ENCODE assay signal across 17 cellular contexts in the genomic region with DNA sequence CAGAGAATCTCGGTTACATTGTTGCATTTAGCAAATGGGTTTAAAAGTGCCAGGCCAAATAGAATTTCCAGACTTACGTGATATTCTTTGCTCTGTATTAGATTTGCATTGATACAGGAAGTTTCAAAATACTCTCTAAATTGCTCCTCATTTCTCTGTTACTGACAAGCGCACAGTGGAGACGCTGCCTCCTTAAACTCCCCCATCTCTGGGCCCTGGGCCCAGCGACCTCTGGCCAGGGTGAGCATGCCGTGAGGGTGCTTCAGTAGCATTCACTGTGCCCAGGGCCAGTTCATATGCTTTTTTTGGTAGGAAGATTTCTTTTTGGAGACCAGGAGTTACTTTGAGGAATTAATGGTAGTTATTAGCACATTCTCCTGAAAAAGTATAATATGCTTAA. TPM values are rescaled to one million over a fixed set of nuclear protein-coding genes. Genes with fewer than 3 reads are reported as not detected.
DNase-seq lines count a peak whose midpoint lies in the region; ATAC-seq and TF ChIP-seq lines count a peak whose summit lies in the region.
"Had no signal": no experiment of that assay in that cellular context is flagged by ENCODE, and none has a peak within 500 bp of the region (broad histone marks: within the 10 kb centered on the region; RNA-seq: fewer than 3 reads in every experiment).

No MANE protein-coding gene starts in this region.

- no peaks in the 10 kb centered on the region for H3K27me3 ChIP-seq in adipocyte (replicated peaks; ENCODE audit: control insufficient read depth, insufficient read depth, low read length)
- H3K27me3 ChIP-seq: Peyer's patch had no signal

- peaks cover 16% of the 10 kb centered on the region for H3K4me1 ChIP-seq in adipocyte (ENCODE audit: control insufficient read depth, insufficient read depth, low read length)
- H3K4me1 ChIP-seq: Peyer's patch had no signal

- intact Hi-C loops in natural killer cell (cut with micrococcal nuclease) = no loop called here

- DNase-seq in natural killer cell treated with Interleukin-12 subunit alpha and Interleukin-12 subunit beta and Interleukin-15 and Interleukin-18, amount 100 ng/mL, for 72 hours (ENCODE audit: low spot score) = no peak
- DNase-seq in natural killer cell = no peak
- DNase-seq in adipocyte (ENCODE audit: low read depth) = no peak
- no peak for DNase-seq in nephron progenitor cell
- DNase-seq in stimulated activated naive CD8-positive, alpha-beta T cell treated with anti-CD3 and anti-CD28 coated beads, Interleukin-15, amount 100 ng/mL, for 72 hours = no peak
- no peak for DNase-seq in activated gamma-delta T cell (lab: John Stamatoyannopoulos, UW)
- DNase-seq: DMS53, H9, NCI-H1417 treated with DMSO at 0.1 percent for 48 hours, NCI-H2029, NCI-H2171 treated with DMSO at 0.1 percent for 48 hours, NCI-H774, Peyer's patch, SHP77, SK-N-SH had no signal

- no peaks in the 10 kb centered on the region for H3K36me3 Mint-ChIP-seq in natural killer cell treated with Interleukin-12 subunit alpha and Interleukin-12 subunit beta and Interleukin-15 and Interleukin-18, amount 100 ng/mL, for 72 hours
- no peaks in the 10 kb centered on the region for H3K36me3 Mint-ChIP-seq in natural killer cell
- peaks cover 14% of the 10 kb centered on the region for H3K36me3 Mint-ChIP-seq in nephron progenitor cell (ENCODE audit: low read depth)

- no peak overlapping the region for H3K4me3 Mint-ChIP-seq in natural killer cell treated with Interleukin-12 subunit alpha and Interleukin-12 subunit beta and Interleukin-15 and Interleukin-18, amount 100 ng/mL, for 72 hours
- H3K4me3 Mint-ChIP-seq in natural killer cell (no peak overlapping the region), nephron progenitor cell (no peak overlapping the region)
- H3K4me3 Mint-ChIP-seq in stimulated activated naive CD8-positive, alpha-beta T cell treated with anti-CD3 and anti-CD28 coated beads, Interleukin-15, amount 100 ng/mL, for 72 hours = no peak overlapping the region
- H3K4me3 Mint-ChIP-seq: H9 had no signal

- no peaks in the 10 kb centered on the region for H3K27me3 Mint-ChIP-seq in natural killer cell treated with Interleukin-12 subunit alpha and Interleukin-12 subunit beta and Interleukin-15 and Interleukin-18, amount 100 ng/mL, for 72 hours
- H3K27me3 Mint-ChIP-seq in natural killer cell (ENCODE audit: low read depth in 2 of 2) (no peaks in the 10 kb centered on the region), nephron progenitor cell (ENCODE audit: low read depth, poor library complexity) (no peaks in the 10 kb centered on the region)
- no peaks in the 10 kb centered on the region for H3K27me3 Mint-ChIP-seq in stimulated activated naive CD8-positive, alpha-beta T cell treated with anti-CD3 and anti-CD28 coated beads, Interleukin-15, amount 100 ng/mL, for 72 hours

- H3K4me1 Mint-ChIP-seq in natural killer cell treated with Interleukin-12 subunit alpha and Interleukin-12 subunit beta and Interleukin-15 and Interleukin-18, amount 100 ng/mL, for 72 hours (ENCODE audit: low read depth in 2 of 2) = peaks cover 13 to 20% of the 10 kb centered on the region in 2 donors
- peaks cover 13 to 18% of the 10 kb centered on the region in 2 donors for H3K4me1 Mint-ChIP-seq in natural killer cell
- peaks cover 43% of the 10 kb centered on the region for H3K4me1 Mint-ChIP-seq in nephron progenitor cell
- peaks cover 27% of the 10 kb centered on the region for H3K4me1 Mint-ChIP-seq in stimulated activated naive CD8-positive, alpha-beta T cell treated with anti-CD3 and anti-CD28 coated beads, Interleukin-15, amount 100 ng/mL, for 72 hours

- no peaks in the 10 kb centered on the region for H3K9me3 ChIP-seq in adipocyte (ENCODE audit: control insufficient read depth, low read length)
- H3K9me3 ChIP-seq: Peyer's patch, SK-N-SH had no signal

- no peaks in the 10 kb centered on the region for H3K9me3 Mint-ChIP-seq in natural killer cell treated with Interleukin-12 subunit alpha and Interleukin-12 subunit beta and Interleukin-15 and Interleukin-18, amount 100 ng/mL, for 72 hours
- H3K9me3 Mint-ChIP-seq in natural killer cell = no peaks in the 10 kb centered on the region
- H3K9me3 Mint-ChIP-seq in nephron progenitor cell = no peaks in the 10 kb centered on the region
- H3K9me3 Mint-ChIP-seq in stimulated activated naive CD8-positive, alpha-beta T cell treated with anti-CD3 and anti-CD28 coated beads, Interleukin-15, amount 100 ng/mL, for 72 hours = no peaks in the 10 kb centered on the region
- H3K9me3 Mint-ChIP-seq: H9 had no signal

- no peak overlapping the region for H3K4me3 ChIP-seq in adipocyte (ENCODE audit: low read length)
- H3K4me3 ChIP-seq: Peyer's patch had no signal

- H3K36me3 ChIP-seq in adipocyte (ENCODE audit: control insufficient read depth, insufficient read depth, low read length, severe bottlenecking) = no peaks in the 10 kb centered on the region
- H3K36me3 ChIP-seq: Peyer's patch had no signal

- TF ChIP-seq CTCF in natural killer cell (IDR thresholded peaks at IDR 0.05) (no peak), nephron progenitor cell (IDR thresholded peaks at IDR 0.05) (no peak)

- peak; percentile 44 to 61 for ATAC-seq in natural killer cell treated with Interleukin-12 subunit alpha and Interleukin-12 subunit beta and Interleukin-15 and Interleukin-18, amount 100 ng/mL, for 72 hours
- no peak for ATAC-seq in natural killer cell
- ATAC-seq in GM21447 (IDR thresholded peaks at IDR 0.05; ENCODE audit: unreplicated experiment) = no peak
- ATAC-seq in GM19324 (IDR thresholded peaks at IDR 0.05; ENCODE audit: low FRiP score, unreplicated experiment) = no peak
- ATAC-seq in stimulated activated naive CD8-positive, alpha-beta T cell treated with anti-CD3 and anti-CD28 coated beads, Interleukin-15, amount 100 ng/mL, for 72 hours = no peak

- H3K27ac Mint-ChIP-seq in natural killer cell treated with Interleukin-12 subunit alpha and Interleukin-12 subunit beta and Interleukin-15 and Interleukin-18, amount 100 ng/mL, for 72 hours = peak overlapping the region in 1 of 2 donors; percentile 83
- H3K27ac Mint-ChIP-seq in natural killer cell = no peak overlapping the region
- H3K27ac Mint-ChIP-seq in nephron progenitor cell = peak overlapping the region; percentile 89
- H3K27ac Mint-ChIP-seq in stimulated activated naive CD8-positive, alpha-beta T cell treated with anti-CD3 and anti-CD28 coated beads, Interleukin-15, amount 100 ng/mL, for 72 hours = no peak overlapping the region
- H3K27ac Mint-ChIP-seq: H9 had no signal

- peak overlapping the region; percentile 59 for H3K9ac ChIP-seq in adipocyte (ENCODE audit: low read length)
- H3K9ac ChIP-seq: SK-N-SH had no signal

RNA-seq across cellular contexts. Expression of gene EVL, which starts 22.9 kb away (rescaled TPM):
- 100 to 1,000 TPM; 109 to 232 TPM for total RNA-seq in natural killer cell treated with Interleukin-12 subunit alpha and Interleukin-12 subunit beta and Interleukin-15 and Interleukin-18, amount 100 ng/mL, for 72 hours
- 1,000 to 10,000 TPM in 1 of 3 donors, 100 to 1,000 TPM in 2; 882 to 1,108 (median 986) TPM for total RNA-seq in natural killer cell

Comparison
In these comparisons a context has a peak if more than half of its experiments do, and no peak if none do; other contexts are left out.
1. ATAC-seq: peak in natural killer cell treated with Interleukin-12 subunit alpha and Interleukin-12 subunit beta and Interleukin-15 and Interleukin-18, amount 100 ng/mL, for 72 hours (2 of 2); none in natural killer cell (0 of 3), GM21447 (single experiment), GM19324 (single experiment) and stimulated activated naive CD8-positive, alpha-beta T cell treated with anti-CD3 and anti-CD28 coated beads, Interleukin-15, amount 100 ng/mL, for 72 hours (single experiment).